Comparison of ENCODE assay signal across 1 cellular context in genomic region chr2:120779781-120780283, GRCh38.
TF ChIP-seq lines count a peak whose summit lies in the region.

No MANE protein-coding gene starts in this region.

TF ChIP-seq in WTC11, 78 proteins besides CTCF, POLR2A, EP300 and RAD21 (continued from another document):
- TF ChIP-seq ZNF532 (CRISPR knock-in tag; IDR thresholded peaks at IDR 0.05; ENCODE audit: borderline replicate concordance) (no peak), FOXP1 (CRISPR knock-in tag; IDR thresholded peaks at IDR 0.05; ENCODE audit: borderline replicate concordance) (no peak), CREB1 (CRISPR knock-in tag; IDR thresholded peaks at IDR 0.05) (no peak), ERG (CRISPR knock-in tag; IDR thresholded peaks at IDR 0.05) (no peak), NFATC4 (CRISPR knock-in tag; IDR thresholded peaks at IDR 0.05) (no peak), ZNF281 (CRISPR knock-in tag; IDR thresholded peaks at IDR 0.05) (no peak)
